In the genomic region with DNA sequence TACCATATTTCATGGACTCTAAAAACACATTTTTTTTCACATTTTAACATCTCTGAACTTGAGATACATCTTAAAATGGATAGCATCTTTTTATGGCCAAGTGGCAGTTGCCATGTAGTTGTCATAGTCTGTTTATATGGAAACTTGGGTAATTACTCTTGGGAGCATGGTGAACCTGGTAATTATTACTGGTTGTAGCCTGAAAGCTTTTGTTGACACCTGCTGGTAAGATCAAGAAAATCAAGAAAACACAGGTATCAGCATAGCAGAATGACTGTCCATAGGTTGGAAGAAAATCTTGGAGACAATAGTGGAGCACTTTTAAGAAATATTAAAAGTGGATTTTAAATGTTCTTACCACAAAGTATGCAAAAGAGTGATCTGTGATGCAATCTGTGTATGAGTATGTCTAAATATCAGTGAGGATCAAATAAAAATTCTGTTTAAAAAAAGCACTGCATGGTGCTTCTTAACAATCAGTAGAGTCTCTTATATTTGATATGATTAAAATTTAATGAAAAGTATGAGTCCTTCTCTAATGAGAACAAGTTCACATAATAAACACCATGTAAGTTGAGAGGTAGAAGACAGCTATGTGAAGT, we compare ENCODE assay signal across 7 cellular contexts. TPM values are rescaled to one million over a fixed set of nuclear protein-coding genes. Genes with fewer than 3 reads are reported as not detected.
DNase-seq lines count a peak whose midpoint lies in the region; ATAC-seq, FAIRE-seq and TF ChIP-seq lines count a peak whose summit lies in the region.

No MANE protein-coding gene starts in this region.

- no peak for TF ChIP-seq POLR2A in GM12892 (IDR thresholded peaks at IDR 0.05; ENCODE audit: low read depth, low read length)

- no peak overlapping the region for H3K4me3 Mint-ChIP-seq in WTC11

- H3K9me3 Mint-ChIP-seq in WTC11: no peaks in the 10 kb centered on the region

- peaks cover 32% of the 10 kb centered on the region for H3K36me3 ChIP-seq in lower lobe of right lung

- no peaks in the 10 kb centered on the region for H3K4me1 ChIP-seq in lower lobe of right lung

- H3K9me3 ChIP-seq in lower lobe of right lung: no peaks in the 10 kb centered on the region

- 0 out of 2 replicates have a peak, but pooled peaks cover 4% of the 10 kb centered on the region for H3K4me1 Mint-ChIP-seq in WTC11

- no peak overlapping the region for H3K27ac Mint-ChIP-seq in WTC11

- H3K27me3 ChIP-seq in lower lobe of right lung (ENCODE audit: low read depth): no peaks in the 10 kb centered on the region

- TF ChIP-seq CTCF in LNCaP clone FGC (IDR thresholded peaks at IDR 0.05; ENCODE audit: control insufficient read depth, extremely low read depth, insufficient read depth) (peak; percentile 68), WTC11 (IDR thresholded peaks at IDR 0.05) (no peak), lower lobe of right lung (IDR thresholded peaks at IDR 0.05) (peak; percentile 22)

- no peak for DNase-seq in GM12892 (ENCODE audit: insufficient read length)
- DNase-seq in LNCaP clone FGC (ENCODE audit: low read depth): peak; percentile 31
- DNase-seq in WTC11 (ENCODE audit: low spot score): no peak
- DNase-seq in lower lobe of right lung: no peak
- no peak for DNase-seq in activated CD4-positive, alpha-beta T cell treated with anti-CD3 and anti-CD28 coated beads, Interleukin-2, amount 50 U/mL, for 48 hours
- DNase-seq in cerebellar nuclear complex (lab: John Stamatoyannopoulos, UW): no peak

- H3K27me3 Mint-ChIP-seq in WTC11 (ENCODE audit: low read depth): no peaks in the 10 kb centered on the region

- FAIRE-seq in GM12892 (lab: Jason Lieb, UNC): peak; percentile 53

- no peaks in the 10 kb centered on the region for H3K36me3 Mint-ChIP-seq in WTC11

- H3K27ac ChIP-seq in lower lobe of right lung: no peak overlapping the region

- ATAC-seq in WTC11 (peak; percentile 61), lower lobe of right lung (peak in 1 of 2 donors; percentile 42), HG02840 (IDR thresholded peaks at IDR 0.05; ENCODE audit: low FRiP score, unreplicated experiment) (no peak)

- CTCF ChIA-PET in WTC11 (lab: Charles Lee): interaction anchor here (1.4 to 2.1 kb wide), 3 partner anchors 12 to 201 kb away, joined by 3 to 8 read pairs (median 3); no protein-coding TSS in a partner anchor

- intact Hi-C loops in lower lobe of right lung (cut with DNase I): no loop called here

- no peak overlapping the region for H3K4me3 ChIP-seq in LNCaP clone FGC (ENCODE audit: low read depth, low read length)
- no peak overlapping the region for H3K4me3 ChIP-seq in lower lobe of right lung

- POLR2A ChIA-PET in WTC11 (lab: Charles Lee): no interaction called here

TF ChIP-seq in WTC11, 78 proteins besides CTCF, POLR2A, EP300 and RAD21:
- TF ChIP-seq ETV6 (CRISPR knock-in tag; IDR thresholded peaks at IDR 0.05) (no peak), ZNF423 (CRISPR knock-in tag; IDR thresholded peaks at IDR 0.05) (no peak), RELA (CRISPR knock-in tag; IDR thresholded peaks at IDR 0.05; ENCODE audit: borderline replicate concordance) (no peak), ZNF396 (CRISPR knock-in tag; IDR thresholded peaks at IDR 0.05; ENCODE audit: borderline replicate concordance) (no peak), SMAD4 (CRISPR knock-in tag; IDR thresholded peaks at IDR 0.05) (no peak), SP1 (CRISPR knock-in tag; conservative IDR thresholded peaks at IDR 0.05) (no peak), IRF2 (CRISPR knock-in tag; IDR thresholded peaks at IDR 0.05; ENCODE audit: borderline replicate concordance, low read depth) (no peak), SMAD3 (CRISPR knock-in tag; IDR thresholded peaks at IDR 0.05; ENCODE audit: borderline replicate concordance) (no peak), E2F4 (CRISPR knock-in tag; IDR thresholded peaks at IDR 0.05; ENCODE audit: borderline replicate concordance, low read depth) (no peak), CDX4 (CRISPR knock-in tag; IDR thresholded peaks at IDR 0.05; ENCODE audit: borderline replicate concordance) (no peak), ZNF317 (CRISPR knock-in tag; IDR thresholded peaks at IDR 0.05; ENCODE audit: borderline replicate concordance, low read depth) (no peak)
- TF ChIP-seq, protein P1, sequence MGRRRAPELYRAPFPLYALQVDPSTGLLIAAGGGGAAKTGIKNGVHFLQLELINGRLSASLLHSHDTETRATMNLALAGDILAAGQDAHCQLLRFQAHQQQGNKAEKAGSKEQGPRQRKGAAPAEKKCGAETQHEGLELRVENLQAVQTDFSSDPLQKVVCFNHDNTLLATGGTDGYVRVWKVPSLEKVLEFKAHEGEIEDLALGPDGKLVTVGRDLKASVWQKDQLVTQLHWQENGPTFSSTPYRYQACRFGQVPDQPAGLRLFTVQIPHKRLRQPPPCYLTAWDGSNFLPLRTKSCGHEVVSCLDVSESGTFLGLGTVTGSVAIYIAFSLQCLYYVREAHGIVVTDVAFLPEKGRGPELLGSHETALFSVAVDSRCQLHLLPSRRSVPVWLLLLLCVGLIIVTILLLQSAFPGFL (CRISPR knock-in tag; IDR thresholded peaks at IDR 0.05; ENCODE audit: borderline replicate concordance): no peak
- TF ChIP-seq, protein P2, sequence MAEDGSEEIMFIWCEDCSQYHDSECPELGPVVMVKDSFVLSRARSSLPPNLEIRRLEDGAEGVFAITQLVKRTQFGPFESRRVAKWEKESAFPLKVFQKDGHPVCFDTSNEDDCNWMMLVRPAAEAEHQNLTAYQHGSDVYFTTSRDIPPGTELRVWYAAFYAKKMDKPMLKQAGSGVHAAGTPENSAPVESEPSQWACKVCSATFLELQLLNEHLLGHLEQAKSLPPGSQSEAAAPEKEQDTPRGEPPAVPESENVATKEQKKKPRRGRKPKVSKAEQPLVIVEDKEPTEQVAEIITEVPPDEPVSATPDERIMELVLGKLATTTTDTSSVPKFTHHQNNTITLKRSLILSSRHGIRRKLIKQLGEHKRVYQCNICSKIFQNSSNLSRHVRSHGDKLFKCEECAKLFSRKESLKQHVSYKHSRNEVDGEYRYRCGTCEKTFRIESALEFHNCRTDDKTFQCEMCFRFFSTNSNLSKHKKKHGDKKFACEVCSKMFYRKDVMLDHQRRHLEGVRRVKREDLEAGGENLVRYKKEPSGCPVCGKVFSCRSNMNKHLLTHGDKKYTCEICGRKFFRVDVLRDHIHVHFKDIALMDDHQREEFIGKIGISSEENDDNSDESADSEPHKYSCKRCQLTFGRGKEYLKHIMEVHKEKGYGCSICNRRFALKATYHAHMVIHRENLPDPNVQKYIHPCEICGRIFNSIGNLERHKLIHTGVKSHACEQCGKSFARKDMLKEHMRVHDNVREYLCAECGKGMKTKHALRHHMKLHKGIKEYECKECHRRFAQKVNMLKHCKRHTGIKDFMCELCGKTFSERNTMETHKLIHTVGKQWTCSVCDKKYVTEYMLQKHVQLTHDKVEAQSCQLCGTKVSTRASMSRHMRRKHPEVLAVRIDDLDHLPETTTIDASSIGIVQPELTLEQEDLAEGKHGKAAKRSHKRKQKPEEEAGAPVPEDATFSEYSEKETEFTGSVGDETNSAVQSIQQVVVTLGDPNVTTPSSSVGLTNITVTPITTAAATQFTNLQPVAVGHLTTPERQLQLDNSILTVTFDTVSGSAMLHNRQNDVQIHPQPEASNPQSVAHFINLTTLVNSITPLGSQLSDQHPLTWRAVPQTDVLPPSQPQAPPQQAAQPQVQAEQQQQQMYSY (CRISPR knock-in tag; IDR thresholded peaks at IDR 0.05): no peak

RNA-seq across cellular contexts. Expression of gene TTC8, which starts 44.2 kb away (rescaled TPM):
- polyA plus RNA-seq in GM12892 (2012; ENCODE audit: missing spikeins): 2.8 TPM
- total RNA-seq in WTC11 (2021): 13.8 to 15.5 TPM (median 14.8 TPM) in 3 replicates
- total RNA-seq in lower lobe of right lung: 12.1 TPM
